ENCODE assay signal across 8 cellular contexts in genomic region chr17:45490198-45490597, GRCh38. TPM values are rescaled to one million over a fixed set of nuclear protein-coding genes. Genes with fewer than 3 reads are reported as not detected.
DNase-seq lines count a peak whose midpoint lies in the region; ATAC-seq, FAIRE-seq and TF ChIP-seq lines count a peak whose summit lies in the region.
"Not testable (repeated sequence)": the region's sequence is repeated elsewhere in the genome, so short reads cannot be mapped to it uniquely, and the experiment has no call there.

No MANE protein-coding gene starts in this region.

- CTCF ChIA-PET in SK-N-SH (lab: Yijun Ruan, JAX); K562 (lab: Yijun Ruan, JAX; ENCODE audit: low intra/inter-chr PET ratio): not testable (repeated sequence)

- not testable (repeated sequence) for H3K9me2 ChIP-seq in SK-N-SH

- H3K4me1 Mint-ChIP-seq in glutamatergic neuron (ENCODE audit: low read depth, unreplicated experiment) = not testable (repeated sequence)

- H3K4me3 ChIP-seq in SK-N-SH (ENCODE audit: low read depth in 2 of 2, low read length in 1 of 2) (peak overlapping the region; percentile 55 to 56), K562 (peak overlapping the region; percentile 62), muscle layer of colon (ENCODE audit: low read depth in 1 of 2, low read length in 2 of 2) (peak overlapping the region; percentile 52 to 57), stomach (peak overlapping the region; percentile 55 to 70 (median 66))

- not testable (repeated sequence) for H3K27ac ChIP-seq in SK-N-SH (ENCODE audit: low read depth in 2 of 2, low read length in 1 of 2)
- H3K27ac ChIP-seq in K562 (ENCODE audit: extremely low read depth, low read depth, low read length) (peak overlapping the region; percentile 62; the same call in 2 of the 3 replicates), muscle layer of colon (ENCODE audit: low read depth, low read length) (peak overlapping the region; percentile 44), stomach (peak overlapping the region; percentile 64 to 95 (median 91))

- TF ChIP-seq EP300 in SK-N-SH (IDR thresholded peaks at IDR 0.05; ENCODE audit: borderline replicate concordance in 1 of 2, low read depth in 1 of 2, low read length in 1 of 2); K562 (IDR thresholded peaks at IDR 0.05; ENCODE audit: low read length); stomach (IDR thresholded peaks at IDR 0.05): not testable (repeated sequence)

- peaks cover 11% of the 10 kb centered on the region for H3F3A ChIP-seq in SK-N-SH (replicated peaks; ENCODE audit: insufficient read depth)

- WGBS in SK-N-SH (ENCODE audit: low lambda C conversion rate) = 1% methylated on average over 23 of the region's 30 CpGs
- 0% methylated on average over 8 of the region's 30 CpGs for WGBS in K562 (ENCODE audit: insufficient coverage, low coverage, missing lambda C conversion rate)
- WGBS in stomach, 5 donors = 0 to 1% (median 0%) methylated on average over 23 to 30 of the region's 30 CpGs

- H3K9ac ChIP-seq in SK-N-SH (peak overlapping the region; percentile 74), K562 (ENCODE audit: insufficient read depth in 1 of 2, low read depth in 2 of 2, low read length in 2 of 2) (peak overlapping the region; percentile 54 to 90; a peak in 3 of 4 replicates)
- H3K9ac ChIP-seq in muscle layer of colon (ENCODE audit: low read length) = not testable (repeated sequence)

- H3K9me1 ChIP-seq in K562 (ENCODE audit: control insufficient read depth, insufficient read depth, low read length) = not testable (repeated sequence)

- ATAC-seq in GM21423 (IDR thresholded peaks at IDR 0.05; ENCODE audit: unreplicated experiment) (peak; percentile 17), HG03354 (IDR thresholded peaks at IDR 0.05; ENCODE audit: poor library complexity, severe bottlenecking, unreplicated experiment) (peak; percentile 24), K562 (peak; percentile 62)

- POLR2A ChIA-PET in SK-N-SH (lab: Yijun Ruan, JAX); K562 (lab: Yijun Ruan, JAX): not testable (repeated sequence)

- H3K4me2 ChIP-seq in SK-N-SH = peak overlapping the region; percentile 84
- H3K4me2 ChIP-seq in K562 (ENCODE audit: insufficient read depth, low read length) = peak overlapping the region; percentile 76

- BruUV-seq in K562 (replicated peaks; lab: Mats Ljungman, UMichigan) = not testable (repeated sequence)

- not testable (repeated sequence) for TF ChIP-seq CTCF in SK-N-SH (IDR thresholded peaks at IDR 0.05); K562 (IDR thresholded peaks at IDR 0.05 in 2 of 3, conservative IDR thresholded peaks at IDR 0.05 in 1 of 3; ENCODE audit: insufficient read depth in 2 of 3, low read depth in 1 of 3, low read length in 3 of 3); glutamatergic neuron (IDR thresholded peaks at IDR 0.05; ENCODE audit: partially characterized antibody, unreplicated experiment); stomach (IDR thresholded peaks at IDR 0.05)

- TF ChIP-seq POLR2A in K562 (conservative IDR thresholded peaks at IDR 0.05); stomach (IDR thresholded peaks at IDR 0.05): not testable (repeated sequence)

- H3K36me3 ChIP-seq in SK-N-SH (replicated peaks in 1 of 2; ENCODE audit: control insufficient read depth in 1 of 2, insufficient read depth in 2 of 2, low read length in 1 of 2); K562 (ENCODE audit: control insufficient read depth, insufficient read depth, low read length); muscle layer of colon (ENCODE audit: insufficient read depth, low read length); stomach: not testable (repeated sequence)

- not testable (repeated sequence) for H3K27me3 ChIP-seq in SK-N-SH (ENCODE audit: insufficient read depth); K562 (ENCODE audit: control insufficient read depth in 2 of 2, insufficient read depth in 2 of 2, low read length in 2 of 2); muscle layer of colon (ENCODE audit: control insufficient read depth in 1 of 2, insufficient read depth in 2 of 2, low read length in 2 of 2); stomach

- DNase-seq in DMS79 treated with DMSO at 0.1 percent for 48 hours (lab: John Stamatoyannopoulos, UW) = peak; percentile 2
- DNase-seq in SK-N-SH = peak; percentile 25
- DNase-seq in K562 (ENCODE audit: extremely low read depth in 1 of 4, low spot score in 3 of 4) = peak; percentile 10 to 24 (median 20)
- not testable (repeated sequence) for DNase-seq in glutamatergic neuron, stomach

- H3K9me3 ChIP-seq in SK-N-SH; K562 (replicated peaks; ENCODE audit: control insufficient read depth, insufficient read depth, low read depth, low read length); muscle layer of colon (ENCODE audit: low read length); stomach: not testable (repeated sequence)

- not testable (repeated sequence) for H3K4me1 ChIP-seq in SK-N-SH (ENCODE audit: control insufficient read depth in 1 of 2, insufficient read depth in 2 of 2, low read depth in 1 of 2, low read length in 1 of 2); K562 (replicated peaks in 1 of 2; ENCODE audit: control insufficient read depth in 2 of 2, insufficient read depth in 2 of 2, low read length in 2 of 2); muscle layer of colon (ENCODE audit: insufficient read depth, low read length)
- H3K4me1 ChIP-seq in stomach = peaks cover 6 to 43% (median 23%) of the 10 kb centered on the region in 4 donors

- H3K4me3 Mint-ChIP-seq in glutamatergic neuron (ENCODE audit: unreplicated experiment) = peak overlapping the region; percentile 92

- not testable (repeated sequence) for H2AFZ ChIP-seq in SK-N-SH (ENCODE audit: low read depth)
- 0 out of 2 replicates have a peak overlapping the region, but pooled peaks have one; percentile 82 for H2AFZ ChIP-seq in K562 (ENCODE audit: low read depth, low read length)

- not testable (repeated sequence) for H3K79me2 ChIP-seq in SK-N-SH (ENCODE audit: insufficient read depth); K562 (ENCODE audit: control insufficient read depth, insufficient read depth, low read length)

- in situ Hi-C loops in K562 (cut with MboI) = not testable (repeated sequence)

- not testable (repeated sequence) for H4K20me1 ChIP-seq in SK-N-SH (ENCODE audit: insufficient read depth); K562 (replicated peaks; ENCODE audit: control insufficient read depth, insufficient read depth, low read length)

- intact Hi-C loops in K562 (cut with micrococcal nuclease); stomach (cut with DNase I; ENCODE audit: low total_unique reads): not testable (repeated sequence)

- FAIRE-seq in K562 (lab: Jason Lieb, UNC) = not testable (repeated sequence)

- H3K27ac Mint-ChIP-seq in glutamatergic neuron (ENCODE audit: unreplicated experiment) = peak overlapping the region; percentile 89

- not testable (repeated sequence) for H3K27me3 Mint-ChIP-seq in glutamatergic neuron (ENCODE audit: unreplicated experiment)

- H3K9me3 Mint-ChIP-seq in glutamatergic neuron (ENCODE audit: unreplicated experiment) = not testable (repeated sequence)

- H3K36me3 Mint-ChIP-seq in glutamatergic neuron (ENCODE audit: unreplicated experiment) = not testable (repeated sequence)

- not testable (repeated sequence) for TF ChIP-seq RAD21 in SK-N-SH (IDR thresholded peaks at IDR 0.05; ENCODE audit: low read length); K562 (CRISPR knock-in tag; conservative IDR thresholded peaks at IDR 0.05 in 1 of 2, IDR thresholded peaks at IDR 0.05 in 1 of 2)

RNA-seq across cellular contexts. Expression of gene PLEKHM1, which starts 0.3 kb away (rescaled TPM):
- polyA plus RNA-seq in SK-N-SH (2012; rRNA removed) (9.0 and 12.3 TPM in 2 replicates), K562 (2011; rRNA removed) (8.4 and 10.7 TPM in 2 replicates), K562 (2014; fragmentation: Illumina TruSeq; extraction: Trizol) (9.0 and 10.8 TPM in 2 replicates), K562 (2014; fragmentation: Nextera tagmentation; extraction: Ambion mirVana) (under 1 TPM; 0.13 to 0.37 TPM), K562 (2014; rRNA removed) (5.7 and 12.4 TPM in 2 replicates), stomach (10 to 100 TPM; 10.4 to 16.7 (median 11.2) TPM)
- polyA plus RNA-seq in SK-N-SH (2012; cell fraction: cytosol; rRNA removed) = 4.6 and 5.4 TPM in 2 replicates
- polyA plus RNA-seq in SK-N-SH (2012; cell fraction: nucleus; rRNA removed) = 26.7 and 29.2 TPM in 2 replicates
- total RNA-seq in K562 (2011; cell fraction: chromatin; rRNA removed; ENCODE audit: low replicate concordance) = 46.6 and 80.6 TPM in 2 replicates
- total RNA-seq in K562 (2011; cell fraction: nucleolus; rRNA removed) = 31.8 and 34.4 TPM in 2 replicates
- total RNA-seq in K562 (2011; cell fraction: nucleoplasm; rRNA removed) = 47.3 and 54.0 TPM in 2 replicates
- total RNA-seq in K562 (2014; rRNA removed) (5.4 and 6.2 TPM in 2 replicates), K562 (2014; rRNA removed; fragmentation: Illumina TruSeq; extraction: Trizol) (4.0 and 4.8 TPM in 2 replicates), K562 (2015; rRNA removed; fragmentation: Illumina TruSeq; extraction: Trizol) (5.8 and 6.0 TPM in 2 replicates), K562 (2021) (16.8 and 23.3 TPM in 2 replicates), glutamatergic neuron (ENCODE audit: unreplicated experiment) (59.5 TPM), stomach (10 to 100 TPM; 14.7 to 63.0 (median 38.4) TPM)
- 5.5 and 11.7 TPM in 2 replicates for polyA plus RNA-seq in K562 (2011; cell fraction: cytosol; rRNA removed)
- 13.9 and 31.7 TPM in 2 replicates for polyA plus RNA-seq in K562 (2011; cell fraction: nucleus; rRNA removed)
- 11.9 and 27.8 TPM in 2 replicates for polyA plus RNA-seq in K562 (2012)
- 22.7 and 26.7 TPM in 2 replicates for polyA minus RNA-seq in K562 (2011; rRNA and poly(A)+ RNA removed)
- polyA minus RNA-seq in K562 (2011; cell fraction: cytosol; rRNA and poly(A)+ RNA removed) = 22.3 and 23.7 TPM in 2 replicates
- 12.0 and 19.0 TPM in 2 replicates for polyA minus RNA-seq in K562 (2011; cell fraction: nucleus; rRNA and poly(A)+ RNA removed)

RNA-seq across cellular contexts. Expression of gene ARHGAP27, which starts 57.5 kb away (rescaled TPM):
- polyA plus RNA-seq in SK-N-SH (2012; rRNA removed) (2.1 and 4.3 TPM in 2 replicates), K562 (2011; rRNA removed) (4.6 and 6.0 TPM in 2 replicates), K562 (2014; fragmentation: Illumina TruSeq; extraction: Trizol) (1.8 and 1.9 TPM in 2 replicates), K562 (2014; fragmentation: Nextera tagmentation; extraction: Ambion mirVana) (under 1 TPM; 0.04 to 0.06 TPM), K562 (2014; rRNA removed) (2.9 and 3.8 TPM in 2 replicates), stomach (10 to 100 TPM in 2 of 3 donors, 1 to 10 TPM in 1; 7.7 to 45.9 (median 13.0) TPM)
- 0.75 and 0.89 TPM in 2 replicates for polyA plus RNA-seq in SK-N-SH (2012; cell fraction: cytosol; rRNA removed)
- 25.3 and 25.5 TPM in 2 replicates for polyA plus RNA-seq in SK-N-SH (2012; cell fraction: nucleus; rRNA removed)
- total RNA-seq in K562 (2011; cell fraction: chromatin; rRNA removed; ENCODE audit: low replicate concordance) = 9.9 and 43.4 TPM in 2 replicates
- total RNA-seq in K562 (2011; cell fraction: nucleolus; rRNA removed) = 15.5 and 24.8 TPM in 2 replicates
- 11.3 and 12.3 TPM in 2 replicates for total RNA-seq in K562 (2011; cell fraction: nucleoplasm; rRNA removed)
- total RNA-seq in K562 (2014; rRNA removed) (2.7 and 3.4 TPM in 2 replicates), K562 (2014; rRNA removed; fragmentation: Illumina TruSeq; extraction: Trizol) (0.64 and 1.1 TPM in 2 replicates), K562 (2015; rRNA removed; fragmentation: Illumina TruSeq; extraction: Trizol) (1.2 and 2.1 TPM in 2 replicates), K562 (2021) (3.0 and 3.7 TPM in 2 replicates), glutamatergic neuron (ENCODE audit: unreplicated experiment) (3.5 TPM), stomach (100 to 1,000 TPM in 2 of 5 donors, 10 to 100 TPM in 3; 25.9 to 390 (median 65.3) TPM)
- 3.5 and 9.2 TPM in 2 replicates for polyA plus RNA-seq in K562 (2011; cell fraction: cytosol; rRNA removed)
- 43.0 and 76.4 TPM in 2 replicates for polyA plus RNA-seq in K562 (2011; cell fraction: nucleus; rRNA removed)
- 1.8 and 4.2 TPM in 2 replicates for polyA plus RNA-seq in K562 (2012)
- 2.3 and 2.8 TPM in 2 replicates for polyA minus RNA-seq in K562 (2011; rRNA and poly(A)+ RNA removed)
- 3.5 and 3.8 TPM in 2 replicates for polyA minus RNA-seq in K562 (2011; cell fraction: cytosol; rRNA and poly(A)+ RNA removed)
- polyA minus RNA-seq in K562 (2011; cell fraction: nucleus; rRNA and poly(A)+ RNA removed) = 10.3 and 16.0 TPM in 2 replicates
